ENCODE assay signal across 16 cellular contexts in genomic region chr16:79417465-79418093, GRCh38.
"Had no signal": no experiment of that assay in that cellular context is flagged by ENCODE, and none has a peak within 500 bp of the region (broad histone marks: within the 10 kb centered on the region; RNA-seq: fewer than 3 reads in every experiment).

No MANE protein-coding gene starts in this region.

- H3K36me3 ChIP-seq: heart right ventricle, neutrophil, sigmoid colon, spleen, upper lobe of right lung had no signal

- ATAC-seq: left ventricle myocardium superior, upper lobe of right lung had no signal

- H3K4me3 Mint-ChIP-seq: activated naive CD8-positive, alpha-beta T cell treated with anti-CD3 and anti-CD28 coated beads for 36 hours; activated T-helper 1 cell treated with anti-CD3 and anti-CD28 coated beads, Interleukin-12 subunit alpha, Interleukin-12 subunit beta, Interleukin-2, Interleukin-4 antibody, amounts not matched to agents 30 ng/mL and 10 ng/mL and 1 ng/mL, durations not matched to agents 14 hours and 24 hours and 36 hours; mesothelial cell of epicardium; stimulated activated naive CD8-positive, alpha-beta T cell treated with anti-CD3 and anti-CD28 coated beads, Interleukin-15, Interleukin-2, amounts not matched to agents 100 ng/mL and 50 ng/mL, for 24 hours had no signal

- H3K9me3 ChIP-seq: heart right ventricle, neutrophil, sigmoid colon, spleen, testis, upper lobe of right lung had no signal

- H3K27me3 ChIP-seq: sigmoid colon, testis, upper lobe of right lung had no signal

- DNase-seq: activated naive CD8-positive, alpha-beta T cell treated with anti-CD3 and anti-CD28 coated beads for 36 hours; central memory CD4-positive, alpha-beta T cell; cortex of kidney; effector CD8-positive, alpha-beta T cell; heart right ventricle; left ventricle myocardium superior; sigmoid colon; spleen; upper lobe of right lung had no signal

- H3K36me3 Mint-ChIP-seq: activated naive CD8-positive, alpha-beta T cell treated with anti-CD3 and anti-CD28 coated beads for 36 hours; brain; mesothelial cell of epicardium had no signal

- H3K27ac ChIP-seq: epithelial cell of prostate, neutrophil, sigmoid colon, testis, upper lobe of right lung had no signal

- H3K9me3 Mint-ChIP-seq: activated naive CD8-positive, alpha-beta T cell treated with anti-CD3 and anti-CD28 coated beads for 36 hours; activated T-helper 1 cell treated with anti-CD3 and anti-CD28 coated beads, Interleukin-12 subunit alpha, Interleukin-12 subunit beta, Interleukin-2, Interleukin-4 antibody, amounts not matched to agents 30 ng/mL and 10 ng/mL and 1 ng/mL, durations not matched to agents 14 hours and 24 hours and 36 hours; mesothelial cell of epicardium; stimulated activated naive CD8-positive, alpha-beta T cell treated with anti-CD3 and anti-CD28 coated beads, Interleukin-15, Interleukin-2, amounts not matched to agents 100 ng/mL and 50 ng/mL, for 24 hours had no signal

- H3K27ac Mint-ChIP-seq: activated naive CD8-positive, alpha-beta T cell treated with anti-CD3 and anti-CD28 coated beads for 36 hours; activated T-helper 1 cell treated with anti-CD3 and anti-CD28 coated beads, Interleukin-12 subunit alpha, Interleukin-12 subunit beta, Interleukin-2, Interleukin-4 antibody, amounts not matched to agents 30 ng/mL and 10 ng/mL and 1 ng/mL, durations not matched to agents 14 hours and 24 hours and 36 hours; mesothelial cell of epicardium; stimulated activated naive CD8-positive, alpha-beta T cell treated with anti-CD3 and anti-CD28 coated beads, Interleukin-15, Interleukin-2, amounts not matched to agents 100 ng/mL and 50 ng/mL, for 24 hours had no signal

- H3K4me3 ChIP-seq: sigmoid colon, spleen, testis, upper lobe of right lung had no signal
